Comparison of ENCODE assay signal across 8 cellular contexts in the genomic region with DNA sequence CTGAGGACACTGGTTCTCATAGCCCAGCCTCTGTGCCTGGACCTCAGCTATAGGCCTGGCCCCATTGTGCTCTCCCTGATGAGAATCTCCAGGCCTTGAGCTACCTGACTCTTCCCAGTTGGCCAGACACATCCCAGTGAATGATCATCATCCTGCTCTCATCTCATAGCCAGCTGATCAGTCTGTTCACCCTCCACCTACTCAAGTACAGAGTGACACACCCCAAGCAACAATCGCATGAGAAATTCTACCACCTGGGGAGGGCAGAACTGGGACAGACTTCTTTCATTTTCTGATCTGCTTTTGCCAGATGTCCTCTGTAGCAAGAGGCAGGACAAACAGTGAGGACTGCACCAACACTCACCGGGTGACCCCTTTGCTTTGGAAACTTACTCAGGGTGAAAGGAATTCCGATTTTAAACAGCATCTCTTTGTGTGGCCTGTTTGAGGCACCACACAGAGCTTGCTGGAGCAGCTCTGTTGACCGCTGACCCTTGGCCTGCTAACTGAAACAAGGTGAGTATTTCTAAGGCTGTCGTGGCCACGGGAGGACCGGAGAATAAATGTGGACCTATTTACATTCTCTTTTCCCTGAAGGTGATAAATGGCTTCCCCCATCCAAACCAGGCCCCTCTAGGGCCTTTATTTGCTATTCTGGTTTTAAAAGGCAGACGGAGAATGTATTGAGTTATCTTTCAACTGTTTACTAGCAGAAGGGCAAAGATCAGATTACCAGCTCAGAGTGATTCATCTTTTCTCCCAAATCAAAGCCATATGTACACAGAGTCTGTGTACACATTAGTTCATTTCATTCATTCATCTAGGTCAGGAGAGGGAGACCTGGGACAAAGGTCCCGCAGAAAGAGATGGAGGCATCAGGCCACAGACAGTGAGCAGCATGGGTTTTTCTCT.
DNase-seq lines count a peak whose midpoint lies in the region; ATAC-seq and TF ChIP-seq lines count a peak whose summit lies in the region.

No MANE protein-coding gene starts in this region.

- H3K4ac ChIP-seq in IMR-90 (ENCODE audit: low read depth, low read length) (peak overlapping the region; percentile 100), mesenchymal stem cell (ENCODE audit: low read depth in 1 of 2, low read length in 2 of 2) (peak overlapping the region; percentile 76 to 99)

- H2AFZ ChIP-seq in IMR-90 (replicated peaks; ENCODE audit: low read length, poor library complexity) (peak overlapping the region; percentile 77), mesenchymal stem cell (ENCODE audit: low read depth, low read length) (no peak overlapping the region)

- H3K4me1 ChIP-seq in BE2C (peaks cover 27% of the 10 kb centered on the region), IMR-90 (ENCODE audit: control insufficient read depth, insufficient read depth, low read length) (peaks cover 16% of the 10 kb centered on the region), mesenchymal stem cell (ENCODE audit: control insufficient read depth, insufficient read depth, low read depth, low read length) (peaks cover 12% of the 10 kb centered on the region), HAP-1 (no peaks in the 10 kb centered on the region; the same call in 1 of the 2 replicates)

- H3K36me3 ChIP-seq in BE2C (no peaks in the 10 kb centered on the region), IMR-90 (ENCODE audit: control insufficient read depth, insufficient read depth, low read length) (no peaks in the 10 kb centered on the region), WERI-Rb-1 (no peaks in the 10 kb centered on the region), mesenchymal stem cell (ENCODE audit: control insufficient read depth in 1 of 2, insufficient read depth in 2 of 2, low read depth in 1 of 2, low read length in 2 of 2) (peaks cover 0 to 3% of the 10 kb centered on the region in 2 experiments), HAP-1 (replicated peaks) (no peaks in the 10 kb centered on the region)

- peak overlapping the region; percentile 91 for H2AK9ac ChIP-seq in IMR-90 (replicated peaks; ENCODE audit: low read depth, low read length, poor library complexity)

- no peaks in the 10 kb centered on the region for H4K20me1 ChIP-seq in IMR-90 (ENCODE audit: insufficient read depth, low read length)

- TF ChIP-seq CTCF in BE2C (IDR thresholded peaks at IDR 0.05; ENCODE audit: low read depth, low read length) (no peak), IMR-90 (conservative IDR thresholded peaks at IDR 0.05; ENCODE audit: low read depth, low read length) (no peak), WERI-Rb-1 (IDR thresholded peaks at IDR 0.05; ENCODE audit: low read depth, low read length) (no peak)

- H2BK5ac ChIP-seq in IMR-90 (ENCODE audit: low read depth, low read length, poor library complexity, severe bottlenecking) (peak overlapping the region; percentile 97), mesenchymal stem cell (ENCODE audit: low read depth, low read length, poor library complexity, severe bottlenecking) (peak overlapping the region; percentile 84)

- H3K9me3 ChIP-seq in BE2C (no peaks in the 10 kb centered on the region; the same call in 1 of the 2 replicates), IMR-90 (ENCODE audit: control insufficient read depth, insufficient read depth, low read length) (no peaks in the 10 kb centered on the region), WERI-Rb-1 (ENCODE audit: severe bottlenecking) (no peaks in the 10 kb centered on the region), mesenchymal stem cell (ENCODE audit: control insufficient read depth, low read length) (no peaks in the 10 kb centered on the region), HAP-1 (no peaks in the 10 kb centered on the region)

- peaks cover 6% of the 10 kb centered on the region for H3K9me1 ChIP-seq in IMR-90 (ENCODE audit: insufficient read depth, low read length)

- peak overlapping the region; percentile 78 for H4K5ac ChIP-seq in IMR-90 (ENCODE audit: low read depth, low read length)

- CTCF ChIA-PET in IMR-90 (lab: Yijun Ruan, JAX) (interaction anchor here (1.0 kb wide), 2 partner anchors 10 to 274 kb away, joined by 3 to 7 read pairs; no protein-coding TSS in a partner anchor), HEK293T (lab: Yijun Ruan, JAX) (no interaction called here)

- H3K23ac ChIP-seq in IMR-90 (ENCODE audit: low read depth, low read length) (peak overlapping the region; percentile 94), mesenchymal stem cell (ENCODE audit: low read length in 2 of 2) (no peak overlapping the region)

- no peaks in the 10 kb centered on the region for H3K27me3 ChIP-seq in BE2C
- no peaks in the 10 kb centered on the region for H3K27me3 ChIP-seq in IMR-90 (ENCODE audit: control insufficient read depth, insufficient read depth, low read length)
- H3K27me3 ChIP-seq in WERI-Rb-1 (ENCODE audit: insufficient read depth, low read depth, severe bottlenecking) = no peaks in the 10 kb centered on the region
- H3K27me3 ChIP-seq in mesenchymal stem cell (ENCODE audit: control insufficient read depth in 1 of 2, insufficient read depth in 1 of 2, low read length in 2 of 2) = peaks cover 0 to 2% of the 10 kb centered on the region in 2 experiments
- H3K27me3 ChIP-seq in HAP-1 (ENCODE audit: low read depth) = no peaks in the 10 kb centered on the region

- peak overlapping the region; percentile 74 for H3K27ac ChIP-seq in IMR-90 (ENCODE audit: insufficient read depth, low read length)
- peak overlapping the region; percentile 59 for H3K27ac ChIP-seq in WERI-Rb-1
- peak overlapping the region; percentile 72 for H3K27ac ChIP-seq in mesenchymal stem cell (ENCODE audit: low read length, poor library complexity, severe bottlenecking)

- H4K8ac ChIP-seq in IMR-90 (ENCODE audit: low read depth in 2 of 2, low read length in 2 of 2) (peak overlapping the region; percentile 80 to 92), mesenchymal stem cell (ENCODE audit: low read length) (peak overlapping the region; percentile 93)

- dilution Hi-C loops in IMR-90 (cut with HindIII; ENCODE audit: low sequenced_read_pairs, unreplicated experiment) = no loop called here

- H3K14ac ChIP-seq in IMR-90 (replicated peaks; ENCODE audit: low read depth, low read length) (peak overlapping the region; percentile 70), mesenchymal stem cell (ENCODE audit: low read length in 2 of 2) (peak overlapping the region in 1 of 2 experiments; percentile 68)

- peak overlapping the region; percentile 98 for H2BK20ac ChIP-seq in IMR-90 (ENCODE audit: low read depth, low read length)

- no peaks in the 10 kb centered on the region for H3K79me1 ChIP-seq in IMR-90 (ENCODE audit: low read depth in 1 of 2, low read length in 2 of 2)
- no peaks in the 10 kb centered on the region for H3K79me1 ChIP-seq in mesenchymal stem cell (replicated peaks; ENCODE audit: low read length, poor library complexity, severe bottlenecking)

- intact Hi-C loops in IMR-90 (cut with micrococcal nuclease) = loop anchor here (1.0 to 5.0 kb wide), 2 partner anchors 54 to 189 kb away; no protein-coding TSS in a partner anchor

- H2BK15ac ChIP-seq in IMR-90 (ENCODE audit: low read depth, low read length) (peak overlapping the region; percentile 78; the same call in 2 of the 3 replicates), mesenchymal stem cell (ENCODE audit: low read depth, poor library complexity, severe bottlenecking) (peak overlapping the region; percentile 93)

- POLR2A ChIA-PET in IMR-90 (lab: Charles Lee; ENCODE audit: unreplicated experiment) = interaction anchor here (1.0 kb wide), 2 partner anchors 23 to 112 kb away, joined by 3 read pairs; no protein-coding TSS in a partner anchor
- POLR2A ChIA-PET in HEK293T (lab: Yijun Ruan, JAX) = no interaction called here

- H3K18ac ChIP-seq in IMR-90 (ENCODE audit: low read depth, low read length) (peak overlapping the region; percentile 89), mesenchymal stem cell (ENCODE audit: low read depth in 1 of 2, low read length in 2 of 2) (peak overlapping the region; percentile 93 to 96)

- peak overlapping the region; percentile 100 for H2AK5ac ChIP-seq in IMR-90 (ENCODE audit: low read depth, low read length)
- peak overlapping the region; percentile 54 for H2AK5ac ChIP-seq in mesenchymal stem cell (ENCODE audit: low read length, severe bottlenecking)

- peak; percentile 86 for ATAC-seq in IMR-90 (ENCODE audit: low read depth)
- ATAC-seq in HG03442 (IDR thresholded peaks at IDR 0.05; ENCODE audit: unreplicated experiment) = no peak
- ATAC-seq in HG03039 (IDR thresholded peaks at IDR 0.05; ENCODE audit: unreplicated experiment) = no peak

- DNase-seq in BE2C (peak; percentile 63), IMR-90 (peak; percentile 96), WERI-Rb-1 (peak; percentile 14), mesenchymal stem cell (peak; percentile 92), HEK293T (ENCODE audit: extremely low spot score) (no peak), HAP-1 (ENCODE audit: low spot score in 2 of 2) (no peak)

- H2BK120ac ChIP-seq in IMR-90 (ENCODE audit: low read depth, low read length) = peak overlapping the region; percentile 99
- H2BK120ac ChIP-seq in mesenchymal stem cell (ENCODE audit: low read depth, low read length) = peak overlapping the region; percentile 92

- H2BK12ac ChIP-seq in mesenchymal stem cell (ENCODE audit: low read length in 2 of 2) = peak overlapping the region; percentile 98 to 99

- H3K4me3 ChIP-seq in BE2C (ENCODE audit: low read depth, low read length) (peak overlapping the region; percentile 28), IMR-90 (ENCODE audit: insufficient read depth, low read depth, low read length) (no peak overlapping the region), WERI-Rb-1 (ENCODE audit: low read depth, low read length) (no peak overlapping the region), mesenchymal stem cell (ENCODE audit: insufficient read depth in 1 of 2, low read depth in 1 of 2, low read length in 2 of 2) (no peak overlapping the region), HAP-1 (no peak overlapping the region)

- no peak for TF ChIP-seq RAD21 in IMR-90 (IDR thresholded peaks at IDR 0.05; ENCODE audit: low read length)

- BruUV-seq in IMR-90 (replicated peaks; lab: Mats Ljungman, UMichigan) = no TSS peak

- TF ChIP-seq POLR2A in IMR-90 (IDR thresholded peaks at IDR 0.05; ENCODE audit: low read depth, low read length) = no peak

- in situ Hi-C loops in IMR-90 (cut with MboI; ENCODE audit: low sequenced_read_pairs) = no loop called here
- in situ Hi-C loops in HAP-1 (cut with MboI; ENCODE audit: low sequenced_read_pairs) = no loop called here

- H4K91ac ChIP-seq in IMR-90 (ENCODE audit: insufficient read depth, low read depth, low read length) = peak overlapping the region; percentile 96
- H4K91ac ChIP-seq in mesenchymal stem cell (ENCODE audit: low read length) = peak overlapping the region; percentile 99

- peak overlapping the region; percentile 84 for H3K56ac ChIP-seq in IMR-90 (ENCODE audit: extremely low read depth, insufficient read depth, low read length)

- no CpG with 5 or more reads among the region's 9 CpGs for WGBS in IMR-90 (ENCODE audit: extremely low coverage in 2 of 2, insufficient read length in 1 of 2), 2 experiments
- WGBS in mesenchymal stem cell = 4% methylated on average over 5 of the region's 9 CpGs

- H3K4me2 ChIP-seq in IMR-90 (ENCODE audit: low read depth, low read length) (peak overlapping the region; percentile 20), mesenchymal stem cell (ENCODE audit: low read length, poor library complexity, severe bottlenecking) (no peak overlapping the region)

- H3K9ac ChIP-seq in IMR-90 (ENCODE audit: low read depth, low read length) = peak overlapping the region; percentile 43
- peak overlapping the region; percentile 7 for H3K9ac ChIP-seq in mesenchymal stem cell (ENCODE audit: low read length)

TF ChIP-seq in HEK293T, 16 proteins besides CTCF, POLR2A, EP300 and RAD21 (continues in another document):
- TF ChIP-seq FOXM1 (IDR thresholded peaks at IDR 0.05; ENCODE audit: borderline replicate concordance) = no peak

Comparison
In these comparisons a context has a peak if more than half of its experiments do, and no peak if none do; other contexts are left out.
1. DNase-seq: peak in BE2C (single experiment), IMR-90 (single experiment), WERI-Rb-1 (single experiment) and mesenchymal stem cell (single experiment); none in HEK293T (single experiment) and HAP-1 (0 of 2).
2. Peak in every context shown above with its lines, with median percentiles within 50 percentile points of each other: H3K27ac ChIP-seq.